In the genomic region with DNA sequence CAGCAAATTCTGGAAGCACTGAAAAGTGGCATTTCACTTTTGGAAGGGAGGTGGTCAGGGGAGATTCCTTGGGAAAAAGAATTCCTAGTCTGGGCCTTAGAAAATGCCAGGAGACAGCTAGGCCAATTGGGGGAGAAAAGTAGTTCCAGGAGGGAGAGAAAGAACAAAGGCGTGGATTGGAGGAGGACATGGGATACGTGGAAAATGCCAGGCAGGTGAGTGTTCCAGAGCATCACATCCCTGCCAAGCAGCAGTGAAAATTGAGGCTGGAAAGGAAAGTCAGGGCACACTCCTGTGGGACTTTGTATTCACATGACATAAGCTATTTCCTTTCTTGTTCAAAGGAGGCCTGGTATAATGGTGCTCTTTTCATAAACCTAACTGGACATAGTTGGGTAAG, we compare ENCODE assay signal across 23 cellular contexts.
A peak's percentile ranks its signal among the peaks of the same experiment; 100 is the strongest.
DNase-seq lines count a peak whose midpoint lies in the region; ATAC-seq, FAIRE-seq and TF ChIP-seq lines count a peak whose summit lies in the region.
"Had no signal": no experiment of that assay in that cellular context is flagged by ENCODE, and none has a peak within 500 bp of the region (broad histone marks: within the 10 kb centered on the region; RNA-seq: fewer than 3 reads in every experiment).

No MANE protein-coding gene starts in this region.

- FAIRE-seq in astrocyte (lab: Jason Lieb, UNC) (no peak), keratinocyte (lab: Jason Lieb, UNC) (no peak)
- FAIRE-seq: GM18507, K562 had no signal

- H4K5ac ChIP-seq in IMR-90 (ENCODE audit: low read depth, low read length), result peak overlapping the region; percentile 99

- peak overlapping the region; percentile 93 for H2BK20ac ChIP-seq in IMR-90 (ENCODE audit: low read depth, low read length)

- ATAC-seq in IMR-90 (ENCODE audit: low read depth) (no peak), GM18870 (IDR thresholded peaks at IDR 0.05; ENCODE audit: unreplicated experiment) (no peak)
- no peak for ATAC-seq in activated T-cell treated with anti-CD3 and anti-CD28 coated beads, Interleukin-2, amount 50 U/mL, for 72 hours (replicated peaks in 1 of 2)
- no peak for ATAC-seq in naive thymus-derived CD8-positive, alpha-beta T cell
- ATAC-seq: K562 had no signal

- H3K27ac ChIP-seq in IMR-90 (ENCODE audit: insufficient read depth, low read length), result peak overlapping the region; percentile 26; the same call in 1 of the 2 replicates
- H3K27ac ChIP-seq in astrocyte (ENCODE audit: low read depth, low read length), result no peak overlapping the region
- peak overlapping the region; percentile 4 for H3K27ac ChIP-seq in keratinocyte (ENCODE audit: control insufficient read depth, insufficient read depth, low read length)
- H3K27ac ChIP-seq: 22Rv1, BLaER1, SK-N-MC had no signal

- dilution Hi-C loops in IMR-90 (cut with HindIII; ENCODE audit: low sequenced_read_pairs, unreplicated experiment) (no loop called here), keratinocyte (cut with MboI; ENCODE audit: extremely low pct_ligation_motif_present, low sequenced_read_pairs) (no loop called here)

- peaks cover 37% of the 10 kb centered on the region for H3K4me1 Mint-ChIP-seq in Caco-2 (ENCODE audit: low read depth, unreplicated experiment)
- H3K4me1 Mint-ChIP-seq in astrocyte (ENCODE audit: low read depth, unreplicated experiment), result peaks cover 52% of the 10 kb centered on the region
- H3K4me1 Mint-ChIP-seq in activated T-cell treated with anti-CD3 and anti-CD28 coated beads, Interleukin-2, amount 50 U/mL, for 72 hours (ENCODE audit: low read depth), result peaks cover 13% of the 10 kb centered on the region
- peaks cover 0 to 3% (median 0%) of the 10 kb centered on the region in 4 donors for H3K4me1 Mint-ChIP-seq in naive thymus-derived CD8-positive, alpha-beta T cell

- intact Hi-C loops in Caco-2 (cut with micrococcal nuclease; ENCODE audit: unreplicated experiment), result loop anchor here (2.0 kb wide), 2 partner anchors 95 to 135 kb away; a partner anchor contains a TSS
- intact Hi-C loops in IMR-90 (cut with micrococcal nuclease), result loop anchor here (1.0 to 10.0 kb wide), 4 partner anchors 101 to 427 kb away; no protein-coding TSS in a partner anchor

- H3K4me3 ChIP-seq in Caco-2 (ENCODE audit: low read depth, low read length) (no peak overlapping the region), IMR-90 (ENCODE audit: insufficient read depth, low read depth, low read length) (no peak overlapping the region), astrocyte (ENCODE audit: insufficient read depth, low read depth, low read length) (no peak overlapping the region), keratinocyte (ENCODE audit: control insufficient read depth in 2 of 3, extremely low read depth in 1 of 3, insufficient read depth in 2 of 3, low read depth in 1 of 3, low read length in 3 of 3) (no peak overlapping the region)
- H3K4me3 ChIP-seq: BLaER1, K562, SK-N-MC had no signal

- H2AFZ ChIP-seq in IMR-90 (replicated peaks; ENCODE audit: low read length, poor library complexity) (no peak overlapping the region), astrocyte (ENCODE audit: low read depth, low read length) (no peak overlapping the region), keratinocyte (ENCODE audit: control insufficient read depth, low read length) (no peak overlapping the region)

- H3K27me3 Mint-ChIP-seq in Caco-2 (ENCODE audit: insufficient read depth, unreplicated experiment), result no peaks in the 10 kb centered on the region
- H3K27me3 Mint-ChIP-seq in astrocyte (ENCODE audit: low read depth, unreplicated experiment), result no peaks in the 10 kb centered on the region
- peaks cover 12% of the 10 kb centered on the region for H3K27me3 Mint-ChIP-seq in activated T-cell treated with anti-CD3 and anti-CD28 coated beads, Interleukin-2, amount 50 U/mL, for 72 hours (ENCODE audit: low read depth)
- peaks cover 0 to 12% (median 2%) of the 10 kb centered on the region in 5 donors for H3K27me3 Mint-ChIP-seq in naive thymus-derived CD8-positive, alpha-beta T cell

- H3K4me2 ChIP-seq in IMR-90 (ENCODE audit: low read depth, low read length) (no peak overlapping the region), astrocyte (ENCODE audit: low read length) (peak overlapping the region; percentile 9), keratinocyte (ENCODE audit: control insufficient read depth, extremely low read depth, insufficient read depth, low read depth, low read length) (no peak overlapping the region)
- H3K4me2 ChIP-seq: BLaER1 had no signal

- no peak for DNase-seq in Caco-2
- DNase-seq in IMR-90, result no peak
- no peak for DNase-seq in astrocyte (ENCODE audit: low read depth)
- peak; percentile 32 for DNase-seq in keratinocyte (ENCODE audit: low read depth, low spot score)
- no peak for DNase-seq in activated T-cell treated with anti-CD3 and anti-CD28 coated beads, Interleukin-2, amount 50 U/mL, for 72 hours
- DNase-seq in naive thymus-derived CD8-positive, alpha-beta T cell, result no peak
- DNase-seq in NCI-H2227 treated with DMSO at 0.1 percent for 48 hours (lab: John Stamatoyannopoulos, UW), result no peak
- DNase-seq: ACHN; CD4-positive, alpha-beta T cell; GDM1; NCI-H1092; NCI-H1436; NCI-H187 treated with DMSO at 0.1 percent for 48 hours; NCI-H2107; NCI-H510A; NCI-H748 treated with DMSO at 0.1 percent for 48 hours; SHP77 had no signal

- H2BK15ac ChIP-seq in IMR-90 (ENCODE audit: low read depth, low read length), result peak overlapping the region; percentile 64; the same call in 2 of the 3 replicates

- peaks cover 47% of the 10 kb centered on the region for H3K4me1 ChIP-seq in Caco-2
- peaks cover 18% of the 10 kb centered on the region for H3K4me1 ChIP-seq in IMR-90 (ENCODE audit: control insufficient read depth, insufficient read depth, low read length)
- peaks cover 38% of the 10 kb centered on the region for H3K4me1 ChIP-seq in astrocyte (ENCODE audit: insufficient read depth, low read length)
- peaks cover 52% of the 10 kb centered on the region for H3K4me1 ChIP-seq in keratinocyte (ENCODE audit: control insufficient read depth, extremely low read depth, insufficient read depth, low read length)
- H3K4me1 ChIP-seq: BLaER1 had no signal

- no peak for TF ChIP-seq CTCF in Caco-2 (IDR thresholded peaks at IDR 0.05; ENCODE audit: insufficient read depth in 1 of 2, low read depth in 1 of 2, low read length in 1 of 2, severe bottlenecking in 1 of 2, unreplicated experiment in 1 of 2)
- no peak for TF ChIP-seq CTCF in IMR-90 (conservative IDR thresholded peaks at IDR 0.05; ENCODE audit: low read depth, low read length)
- no peak for TF ChIP-seq CTCF in astrocyte (IDR thresholded peaks at IDR 0.05; ENCODE audit: insufficient read depth, low read depth, low read length)
- no peak for TF ChIP-seq CTCF in keratinocyte (optimal IDR thresholded peaks at IDR 0.05 in 1 of 3, IDR thresholded peaks at IDR 0.05 in 1 of 3, conservative IDR thresholded peaks at IDR 0.05 in 1 of 3; ENCODE audit: extremely low read depth in 1 of 3, insufficient read depth in 2 of 3, low read length in 3 of 3)

- H2BK5ac ChIP-seq in IMR-90 (ENCODE audit: low read depth, low read length, poor library complexity, severe bottlenecking), result peak overlapping the region; percentile 59

- peaks cover 10% of the 10 kb centered on the region for H3K9me1 ChIP-seq in IMR-90 (ENCODE audit: insufficient read depth, low read length)
- no peaks in the 10 kb centered on the region for H3K9me1 ChIP-seq in keratinocyte (ENCODE audit: control insufficient read depth, extremely low read depth, insufficient read depth, low read length)

- no peak for TF ChIP-seq RAD21 in IMR-90 (IDR thresholded peaks at IDR 0.05; ENCODE audit: low read length)

- CTCF ChIA-PET in Caco-2 (lab: Charles Lee), result no interaction called here
- CTCF ChIA-PET in IMR-90 (lab: Yijun Ruan, JAX), result no interaction called here

- H3K36me3 ChIP-seq in Caco-2 (ENCODE audit: control insufficient read depth, insufficient read depth, low read length) (no peaks in the 10 kb centered on the region), IMR-90 (ENCODE audit: control insufficient read depth, insufficient read depth, low read length) (no peaks in the 10 kb centered on the region), astrocyte (ENCODE audit: insufficient read depth, low read length) (no peaks in the 10 kb centered on the region), keratinocyte (ENCODE audit: control insufficient read depth in 2 of 2, extremely low read depth in 1 of 2, insufficient read depth in 2 of 2, low read length in 2 of 2) (no peaks in the 10 kb centered on the region)
- H3K36me3 ChIP-seq: BLaER1 had no signal

- no CpG with 5 or more reads among the region's 2 CpGs for WGBS in IMR-90 (ENCODE audit: extremely low coverage in 2 of 2, insufficient read length in 1 of 2), 2 experiments

- H3K9ac ChIP-seq in IMR-90 (ENCODE audit: low read depth, low read length) (no peak overlapping the region), astrocyte (ENCODE audit: low read length) (no peak overlapping the region), keratinocyte (ENCODE audit: control insufficient read depth, extremely low read depth, insufficient read depth, low read length) (no peak overlapping the region)
- H3K9ac ChIP-seq: BLaER1 had no signal

- peak overlapping the region; percentile 99 for H3K18ac ChIP-seq in IMR-90 (ENCODE audit: low read depth, low read length)

- peak overlapping the region; percentile 31; the same call in 1 of the 2 replicates for H3K23ac ChIP-seq in IMR-90 (ENCODE audit: low read depth, low read length)

- peak overlapping the region; percentile 89 for H4K91ac ChIP-seq in IMR-90 (ENCODE audit: insufficient read depth, low read depth, low read length)

- H3K27ac Mint-ChIP-seq in Caco-2 (ENCODE audit: unreplicated experiment), result peak overlapping the region; percentile 89
- no peak overlapping the region for H3K27ac Mint-ChIP-seq in astrocyte (ENCODE audit: unreplicated experiment)
- H3K27ac Mint-ChIP-seq in activated T-cell treated with anti-CD3 and anti-CD28 coated beads, Interleukin-2, amount 50 U/mL, for 72 hours, result no peak overlapping the region
- no peak overlapping the region for H3K27ac Mint-ChIP-seq in naive thymus-derived CD8-positive, alpha-beta T cell
- H3K27ac Mint-ChIP-seq: CD4-positive, alpha-beta T cell had no signal

- POLR2A ChIA-PET in Caco-2 (lab: Charles Lee), result no interaction called here
- POLR2A ChIA-PET in IMR-90 (lab: Charles Lee; ENCODE audit: unreplicated experiment), result interaction anchor here (1.2 kb wide), 1 partner anchor 134 kb away, joined by 3 read pairs; a partner anchor contains a TSS
- POLR2A ChIA-PET in naive thymus-derived CD8-positive, alpha-beta T cell (lab: Charles Lee), result no interaction called here

- no TSS peak for BruUV-seq in Caco-2 (replicated peaks; lab: Mats Ljungman, UMichigan)
- no TSS peak for BruUV-seq in IMR-90 (replicated peaks; lab: Mats Ljungman, UMichigan)

- no peak overlapping the region for H3K56ac ChIP-seq in IMR-90 (ENCODE audit: extremely low read depth, insufficient read depth, low read length)

- H3K27me3 ChIP-seq in Caco-2 (replicated peaks; ENCODE audit: control insufficient read depth, insufficient read depth, low read length), result no peaks in the 10 kb centered on the region
- no peaks in the 10 kb centered on the region for H3K27me3 ChIP-seq in IMR-90 (ENCODE audit: control insufficient read depth, insufficient read depth, low read length)
- H3K27me3 ChIP-seq in astrocyte (ENCODE audit: insufficient read depth, low read length), result no peaks in the 10 kb centered on the region
- H3K27me3 ChIP-seq in keratinocyte (ENCODE audit: control insufficient read depth, extremely low read depth, insufficient read depth, low read length), result no peaks in the 10 kb centered on the region
- H3K27me3 ChIP-seq: BLaER1 had no signal

- no peaks in the 10 kb centered on the region for H4K20me1 ChIP-seq in IMR-90 (ENCODE audit: insufficient read depth, low read length)
- no peaks in the 10 kb centered on the region for H4K20me1 ChIP-seq in astrocyte (ENCODE audit: insufficient read depth, low read length)
- no peaks in the 10 kb centered on the region for H4K20me1 ChIP-seq in keratinocyte (ENCODE audit: control insufficient read depth, extremely low read depth, insufficient read depth, low read length)
- H4K20me1 ChIP-seq: BLaER1 had no signal

- in situ Hi-C loops in IMR-90 (cut with MboI; ENCODE audit: low sequenced_read_pairs), result no loop called here

- peak overlapping the region; percentile 88 for H2AK5ac ChIP-seq in IMR-90 (ENCODE audit: low read depth, low read length)

- TF ChIP-seq POLR2A in IMR-90 (IDR thresholded peaks at IDR 0.05; ENCODE audit: low read depth, low read length), result no peak

- H3K4ac ChIP-seq in IMR-90 (ENCODE audit: low read depth, low read length), result peak overlapping the region; percentile 85

- H4K8ac ChIP-seq in IMR-90 (ENCODE audit: low read depth in 2 of 2, low read length in 2 of 2), result peak overlapping the region in 1 of 2 experiments; percentile 63; a peak in 1 of 4 replicates

- no peak overlapping the region for H2AK9ac ChIP-seq in IMR-90 (replicated peaks; ENCODE audit: low read depth, low read length, poor library complexity)

- H3K9me3 Mint-ChIP-seq in Caco-2 (ENCODE audit: unreplicated experiment) (peaks cover 10% of the 10 kb centered on the region), astrocyte (ENCODE audit: unreplicated experiment) (no peaks in the 10 kb centered on the region)
- peaks cover 0 to 5% of the 10 kb centered on the region in 2 donors for H3K9me3 Mint-ChIP-seq in activated T-cell treated with anti-CD3 and anti-CD28 coated beads, Interleukin-2, amount 50 U/mL, for 72 hours
- H3K9me3 Mint-ChIP-seq in naive thymus-derived CD8-positive, alpha-beta T cell, result peaks cover 0 to 9% (median 0%) of the 10 kb centered on the region in 9 donors
- H3K9me3 Mint-ChIP-seq: CD4-positive, alpha-beta T cell had no signal

- peak overlapping the region; percentile 86 for H3K14ac ChIP-seq in IMR-90 (replicated peaks; ENCODE audit: low read depth, low read length)

- H3K36me3 Mint-ChIP-seq in Caco-2 (ENCODE audit: insufficient read depth, unreplicated experiment), result peaks cover 12% of the 10 kb centered on the region
- H3K36me3 Mint-ChIP-seq in astrocyte (ENCODE audit: low read depth, unreplicated experiment), result no peaks in the 10 kb centered on the region
- H3K36me3 Mint-ChIP-seq in activated T-cell treated with anti-CD3 and anti-CD28 coated beads, Interleukin-2, amount 50 U/mL, for 72 hours (ENCODE audit: insufficient read depth in 2 of 2), result peaks cover 0 to 5% of the 10 kb centered on the region in 2 donors
- H3K36me3 Mint-ChIP-seq in naive thymus-derived CD8-positive, alpha-beta T cell, result no peaks in the 10 kb centered on the region

- H3K4me3 Mint-ChIP-seq in Caco-2 (ENCODE audit: unreplicated experiment), result no peak overlapping the region
- H3K4me3 Mint-ChIP-seq in astrocyte (ENCODE audit: unreplicated experiment), result no peak overlapping the region
- no peak overlapping the region for H3K4me3 Mint-ChIP-seq in activated T-cell treated with anti-CD3 and anti-CD28 coated beads, Interleukin-2, amount 50 U/mL, for 72 hours
- no peak overlapping the region for H3K4me3 Mint-ChIP-seq in naive thymus-derived CD8-positive, alpha-beta T cell
- H3K4me3 Mint-ChIP-seq: CD4-positive, alpha-beta T cell had no signal

- H2BK120ac ChIP-seq in IMR-90 (ENCODE audit: low read depth, low read length), result peak overlapping the region; percentile 97

- H3K79me2 ChIP-seq in astrocyte (ENCODE audit: insufficient read depth, low read length) (no peaks in the 10 kb centered on the region), keratinocyte (ENCODE audit: control insufficient read depth, insufficient read depth, low read length) (no peaks in the 10 kb centered on the region)

- H3K9me3 ChIP-seq in Caco-2 (no peaks in the 10 kb centered on the region), IMR-90 (ENCODE audit: control insufficient read depth, insufficient read depth, low read length) (no peaks in the 10 kb centered on the region), astrocyte (ENCODE audit: insufficient read depth, low read depth, low read length) (no peaks in the 10 kb centered on the region), keratinocyte (ENCODE audit: control insufficient read depth, low read depth, low read length) (no peaks in the 10 kb centered on the region)
- H3K9me3 ChIP-seq: BLaER1 had no signal

- H3K79me1 ChIP-seq in IMR-90 (ENCODE audit: low read depth in 1 of 2, low read length in 2 of 2), result no peaks in the 10 kb centered on the region
